In the genomic region with DNA sequence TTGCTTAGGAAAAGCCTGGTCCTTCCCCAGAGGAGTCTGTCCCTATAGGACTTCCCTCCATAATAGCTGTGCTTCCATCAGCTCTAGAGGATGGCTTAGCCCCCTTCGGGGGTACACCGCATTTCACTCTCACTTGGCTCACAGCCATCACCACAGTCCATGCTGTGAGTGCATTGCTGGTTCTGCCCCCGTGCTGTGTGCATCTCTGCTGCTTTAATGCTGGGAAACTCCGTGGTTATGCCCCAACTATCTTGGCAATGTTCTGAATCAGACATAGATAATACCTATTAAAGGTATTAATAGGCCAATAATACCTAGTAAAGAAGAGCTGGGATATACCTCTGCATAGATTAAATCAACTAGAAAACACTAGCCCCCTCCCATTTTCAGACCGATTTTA, we compare ENCODE assay signal across 24 cellular contexts.
"Had no signal": no experiment of that assay in that cellular context is flagged by ENCODE, and none has a peak within 500 bp of the region (broad histone marks: within the 10 kb centered on the region; RNA-seq: fewer than 3 reads in every experiment).

No MANE protein-coding gene starts in this region.

- H3K36me3 ChIP-seq: neural progenitor cell, thyroid gland, uterus had no signal

- H2AFZ ChIP-seq: neural progenitor cell had no signal

- H3K9ac ChIP-seq: neural progenitor cell had no signal

- H3K27me3 Mint-ChIP-seq: memory B cell; natural killer cell treated with Interleukin-12 subunit alpha and Interleukin-12 subunit beta and Interleukin-15 and Interleukin-18, amount 100 ng/mL, for 72 hours; progenitor cell of endocrine pancreas had no signal

- H3K9me3 ChIP-seq: gastroesophageal sphincter, left ventricle myocardium inferior, lower lobe of right lung, pancreas, suprapubic skin, thyroid gland, upper lobe of left lung, uterus had no signal

- H3K4me1 ChIP-seq: lower lobe of right lung, neural progenitor cell, pancreas, uterus had no signal

- H3K4me3 ChIP-seq: dorsolateral prefrontal cortex, gastroesophageal sphincter, left ventricle myocardium inferior, lower lobe of right lung, neural progenitor cell, pancreas, suprapubic skin, thyroid gland, upper lobe of left lung, uterus had no signal

- H3K4me3 Mint-ChIP-seq: memory B cell; mesothelial cell of epicardium; natural killer cell treated with Interleukin-12 subunit alpha and Interleukin-12 subunit beta and Interleukin-15 and Interleukin-18, amount 100 ng/mL, for 72 hours; neural progenitor cell had no signal

- FAIRE-seq: kidney, pancreas, small intestine had no signal

- DNase-seq: cortex of kidney; dorsolateral prefrontal cortex; effector CD8-positive, alpha-beta T cell; kidney; left cardiac atrium; left ventricle myocardium inferior; lower lobe of right lung; nucleus accumbens; pancreas; right cardiac atrium; small intestine; stimulated activated CD4-positive, alpha-beta T cell treated with anti-CD3 and anti-CD28 coated beads, Interleukin-12 subunit alpha, Interleukin-12 subunit beta, amount 100 ng/mL, for 4 hours; stimulated activated naive CD8-positive, alpha-beta T cell treated with anti-CD3 and anti-CD28 coated beads, Interleukin-15, Interleukin-2, amounts not matched to agents 100 U/mL and 50 U/mL, for 24 hours; thyroid gland; upper lobe of left lung; uterus had no signal

- H3K4me1 Mint-ChIP-seq: mesothelial cell of epicardium, neural progenitor cell had no signal

- H3K27ac Mint-ChIP-seq: memory B cell; mesothelial cell of epicardium; natural killer cell treated with Interleukin-12 subunit alpha and Interleukin-12 subunit beta and Interleukin-15 and Interleukin-18, amount 100 ng/mL, for 72 hours; neural progenitor cell; progenitor cell of endocrine pancreas had no signal

- H3K27me3 ChIP-seq: dorsolateral prefrontal cortex, gastroesophageal sphincter, neural progenitor cell, pancreas, suprapubic skin, thyroid gland, upper lobe of left lung, uterus had no signal

- H3K9me3 Mint-ChIP-seq: memory B cell; mesothelial cell of epicardium; natural killer cell treated with Interleukin-12 subunit alpha and Interleukin-12 subunit beta and Interleukin-15 and Interleukin-18, amount 100 ng/mL, for 72 hours; neural progenitor cell had no signal

- H3K27ac ChIP-seq: gastroesophageal sphincter, left ventricle myocardium inferior, lower lobe of right lung, neural progenitor cell, pancreas, suprapubic skin, thyroid gland, upper lobe of left lung, uterus had no signal

- H3K36me3 Mint-ChIP-seq: natural killer cell treated with Interleukin-12 subunit alpha and Interleukin-12 subunit beta and Interleukin-15 and Interleukin-18, amount 100 ng/mL, for 72 hours had no signal

- H3K4me2 ChIP-seq: neural progenitor cell had no signal

- ATAC-seq: esophagus mucosa; gastroesophageal sphincter; left cardiac atrium; lower lobe of right lung; natural killer cell treated with Interleukin-12 subunit alpha and Interleukin-12 subunit beta and Interleukin-15 and Interleukin-18, amount 100 ng/mL, for 72 hours; pancreas; right cardiac atrium; stimulated activated naive CD8-positive, alpha-beta T cell treated with anti-CD3 and anti-CD28 coated beads, Interleukin-15, Interleukin-2, amounts not matched to agents 100 U/mL and 50 U/mL, for 24 hours had no signal
